1 cellular context compared by ENCODE assay signal in genomic region chr4:88858752-88859151, GRCh38.
TF ChIP-seq lines count a peak whose summit lies in the region.

No MANE protein-coding gene starts in this region.

TF ChIP-seq in GM12878, 131 proteins besides CTCF, POLR2A, EP300 and RAD21 (continued from another document):
- no peak for TF ChIP-seq CEBPZ (IDR thresholded peaks at IDR 0.05; ENCODE audit: low read depth, low read length)
- TF ChIP-seq EED (IDR thresholded peaks at IDR 0.05; ENCODE audit: low read depth), result no peak
- no peak for TF ChIP-seq SMARCA5 (IDR thresholded peaks at IDR 0.05)
- no peak for TF ChIP-seq ASH2L (IDR thresholded peaks at IDR 0.05; ENCODE audit: borderline replicate concordance, low read depth)
- no peak for TF ChIP-seq SMAD1 (IDR thresholded peaks at IDR 0.05; ENCODE audit: low read depth, partially characterized antibody)
- TF ChIP-seq DPF2 (IDR thresholded peaks at IDR 0.05), result peak; percentile 82
- peak; percentile 84 for TF ChIP-seq PKNOX1 (IDR thresholded peaks at IDR 0.05)
- TF ChIP-seq MTA2 (IDR thresholded peaks at IDR 0.05; ENCODE audit: low read depth), result peak; percentile 87
- no peak for TF ChIP-seq BRCA1 (IDR thresholded peaks at IDR 0.05; ENCODE audit: low read depth, low read length)
- TF ChIP-seq KDM1A (IDR thresholded peaks at IDR 0.05; ENCODE audit: borderline replicate concordance), result no peak
- TF ChIP-seq BCL3 (IDR thresholded peaks at IDR 0.05; ENCODE audit: borderline replicate concordance, insufficient read depth, low read depth, low read length, poor library complexity, severe bottlenecking), result no peak
- TF ChIP-seq YY1 (IDR thresholded peaks at IDR 0.05; ENCODE audit: low read depth, low read length), result no peak
- no peak for TF ChIP-seq RELA (IDR thresholded peaks at IDR 0.05; ENCODE audit: borderline replicate concordance, partially characterized antibody)
- peak; percentile 61; the same call in 1 of the 2 replicates for TF ChIP-seq ZBTB40 (IDR thresholded peaks at IDR 0.05; ENCODE audit: borderline replicate concordance)
- TF ChIP-seq ATF7 (IDR thresholded peaks at IDR 0.05; ENCODE audit: low read depth), result 0 out of 2 replicates have a peak, but pooled peaks have one; percentile 12
- TF ChIP-seq BACH1 (IDR thresholded peaks at IDR 0.05; ENCODE audit: borderline replicate concordance), result no peak; the same call in 1 of the 2 replicates
- peak; percentile 98 for TF ChIP-seq SPI1 (IDR thresholded peaks at IDR 0.05; ENCODE audit: borderline replicate concordance, insufficient read depth, low read depth, low read length)
- TF ChIP-seq ZNF217 (IDR thresholded peaks at IDR 0.05), result peak; percentile 60; the same call in 1 of the 2 replicates
